In genomic region chr7:142592664-142593063, GRCh38 we compare ENCODE assay signal across 22 cellular contexts.
"Had no signal": no experiment of that assay in that cellular context is flagged by ENCODE, and none has a peak within 500 bp of the region (broad histone marks: within the 10 kb centered on the region; RNA-seq: fewer than 3 reads in every experiment).

No MANE protein-coding gene starts in this region.

- H3K9me3 ChIP-seq: prostate gland, right atrium auricular region, suprapubic skin, transverse colon, upper lobe of right lung, vagina had no signal

- H3K4me3 ChIP-seq: dorsolateral prefrontal cortex, lung, neural progenitor cell, prostate gland, right atrium auricular region, smooth muscle cell, suprapubic skin, transverse colon, upper lobe of right lung, vagina had no signal

- H3K4me1 Mint-ChIP-seq: memory B cell, nephron, neural progenitor cell had no signal

- H3K4me3 Mint-ChIP-seq: memory B cell; nephron; neural progenitor cell; stimulated activated naive CD8-positive, alpha-beta T cell treated with anti-CD3 and anti-CD28 coated beads, Interleukin-15, amount 100 ng/mL, for 72 hours had no signal

- H3K36me3 Mint-ChIP-seq: memory B cell, neural progenitor cell had no signal

- H3K36me3 ChIP-seq: neural progenitor cell, prostate gland, right atrium auricular region, suprapubic skin, transverse colon, upper lobe of right lung, vagina had no signal

- H3K9me3 Mint-ChIP-seq: memory B cell; nephron; neural progenitor cell; stimulated activated naive CD8-positive, alpha-beta T cell treated with anti-CD3 and anti-CD28 coated beads, Interleukin-15, amount 100 ng/mL, for 72 hours had no signal

- H3K27me3 Mint-ChIP-seq: stimulated activated naive CD8-positive, alpha-beta T cell treated with anti-CD3 and anti-CD28 coated beads, Interleukin-15, amount 100 ng/mL, for 72 hours had no signal

- DNase-seq: dorsolateral prefrontal cortex; effector CD4-positive, alpha-beta T cell; hypothalamus; stimulated activated CD4-positive, alpha-beta T cell treated with anti-CD3 and anti-CD28 coated beads, Interleukin-12 subunit alpha, Interleukin-12 subunit beta, amount 100 ng/mL, for 4 hours; stimulated activated CD4-positive, alpha-beta T cell treated with anti-CD3 and anti-CD28 coated beads, Interleukin-1b, Interleukin-23, amount 100 ng/mL, for 48 hours; stimulated activated CD4-positive, alpha-beta T cell treated with anti-CD3 and anti-CD28 coated beads, Interleukin-4, amount 100 ng/mL, for 1 hour; stimulated activated CD8-positive, alpha-beta memory T cell treated with anti-CD3 and anti-CD28 coated beads, Interleukin-4, amount 100 ng/mL, for 48 hours; stimulated activated naive CD4-positive, alpha-beta T cell; stimulated activated naive CD8-positive, alpha-beta T cell treated with anti-CD3 and anti-CD28 coated beads, Interleukin-15, amount 100 ng/mL, for 72 hours; transverse colon; upper lobe of right lung had no signal

- H3K4me1 ChIP-seq: neural progenitor cell, prostate gland, right atrium auricular region, suprapubic skin, transverse colon, upper lobe of right lung, vagina had no signal

- H3K27ac ChIP-seq: dorsolateral prefrontal cortex, neural progenitor cell, prostate gland, right atrium auricular region, suprapubic skin, transverse colon, upper lobe of right lung, vagina had no signal

- H3K27me3 ChIP-seq: neural progenitor cell, right atrium auricular region, upper lobe of right lung, vagina had no signal

- H3K27ac Mint-ChIP-seq: memory B cell, nephron, neural progenitor cell had no signal

- ATAC-seq: left lobe of liver; sciatic nerve; stimulated activated naive CD8-positive, alpha-beta T cell treated with anti-CD3 and anti-CD28 coated beads, Interleukin-15, amount 100 ng/mL, for 72 hours; upper lobe of right lung had no signal
